Comparison of ENCODE assay signal across 8 cellular contexts in the genomic region with DNA sequence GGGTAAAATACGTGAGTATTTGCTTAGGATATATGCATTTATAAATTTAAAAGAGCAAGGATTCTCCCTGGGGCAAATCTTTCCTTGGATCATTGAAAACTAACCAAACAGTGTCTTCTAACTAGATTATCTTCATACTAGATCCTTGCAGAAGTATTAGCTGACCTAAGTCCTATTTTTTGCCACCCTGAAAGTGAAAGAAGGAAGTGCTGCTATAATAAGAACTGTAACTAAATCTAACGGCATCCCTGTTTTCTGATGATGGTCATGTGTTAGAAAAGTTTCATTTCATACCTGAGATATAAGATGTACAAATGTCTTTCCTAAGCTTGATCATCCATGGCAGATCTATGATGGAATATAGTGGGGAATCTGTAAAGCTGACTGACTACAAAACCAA.
DNase-seq lines count a peak whose midpoint lies in the region; ATAC-seq and TF ChIP-seq lines count a peak whose summit lies in the region.

No MANE protein-coding gene starts in this region.

- H3K36me3 Mint-ChIP-seq in nephron (ENCODE audit: low read depth), result no peaks in the 10 kb centered on the region
- no peaks in the 10 kb centered on the region for H3K36me3 Mint-ChIP-seq in glutamatergic neuron (ENCODE audit: unreplicated experiment)

- H3K4me3 Mint-ChIP-seq in nephron (no peak overlapping the region), glutamatergic neuron (ENCODE audit: unreplicated experiment) (no peak overlapping the region)

- H3K9me3 Mint-ChIP-seq in nephron (no peaks in the 10 kb centered on the region), glutamatergic neuron (ENCODE audit: unreplicated experiment) (no peaks in the 10 kb centered on the region)

- no peak for TF ChIP-seq POLR2A in GM18505 (IDR thresholded peaks at IDR 0.05; ENCODE audit: borderline replicate concordance, extremely low read depth, insufficient read depth, insufficient read length)

- TF ChIP-seq CTCF in astrocyte of the spinal cord (IDR thresholded peaks at IDR 0.05; ENCODE audit: low read depth, low read length) (no peak), nephron (IDR thresholded peaks at IDR 0.05; ENCODE audit: unreplicated experiment in 3 of 3) (no peak), glutamatergic neuron (IDR thresholded peaks at IDR 0.05; ENCODE audit: partially characterized antibody, unreplicated experiment) (no peak)

- peak overlapping the region; percentile 4 for H3K4me3 ChIP-seq in astrocyte of the spinal cord (ENCODE audit: low read depth, low read length)

- H3K27me3 Mint-ChIP-seq in nephron (ENCODE audit: low read depth) (peaks cover 3% of the 10 kb centered on the region), glutamatergic neuron (ENCODE audit: unreplicated experiment) (no peaks in the 10 kb centered on the region)

- in situ Hi-C loops in astrocyte of the spinal cord (cut with HindIII; ENCODE audit: low sequenced_read_pairs), result no loop called here

- ATAC-seq in GM18505 (IDR thresholded peaks at IDR 0.05; ENCODE audit: unreplicated experiment) (peak; percentile 70), HG03196 (IDR thresholded peaks at IDR 0.05; ENCODE audit: unreplicated experiment) (peak; percentile 46)

- H3K4me1 Mint-ChIP-seq in nephron (peaks cover 21% of the 10 kb centered on the region), glutamatergic neuron (ENCODE audit: low read depth, unreplicated experiment) (peaks cover 3% of the 10 kb centered on the region)

- H3K27ac Mint-ChIP-seq in nephron (peak overlapping the region; percentile 7 to 90 (median 48)), glutamatergic neuron (ENCODE audit: unreplicated experiment) (no peak overlapping the region)

- peak; percentile 35 for DNase-seq in astrocyte of the spinal cord (ENCODE audit: low read depth, low spot score)
- no peak for DNase-seq in NCI-H2029 treated with DMSO at 0.1 percent for 48 hours (lab: John Stamatoyannopoulos, UW)
- DNase-seq in NCI-H2107 (lab: John Stamatoyannopoulos, UW), result no peak
- DNase-seq in glutamatergic neuron, result no peak
- DNase-seq in NCI-H82 treated with DMSO at 0.1 percent for 48 hours (lab: John Stamatoyannopoulos, UW; ENCODE audit: unreplicated experiment), result no peak
